Comparison of ENCODE assay signal across 1 cellular context in the genomic region with DNA sequence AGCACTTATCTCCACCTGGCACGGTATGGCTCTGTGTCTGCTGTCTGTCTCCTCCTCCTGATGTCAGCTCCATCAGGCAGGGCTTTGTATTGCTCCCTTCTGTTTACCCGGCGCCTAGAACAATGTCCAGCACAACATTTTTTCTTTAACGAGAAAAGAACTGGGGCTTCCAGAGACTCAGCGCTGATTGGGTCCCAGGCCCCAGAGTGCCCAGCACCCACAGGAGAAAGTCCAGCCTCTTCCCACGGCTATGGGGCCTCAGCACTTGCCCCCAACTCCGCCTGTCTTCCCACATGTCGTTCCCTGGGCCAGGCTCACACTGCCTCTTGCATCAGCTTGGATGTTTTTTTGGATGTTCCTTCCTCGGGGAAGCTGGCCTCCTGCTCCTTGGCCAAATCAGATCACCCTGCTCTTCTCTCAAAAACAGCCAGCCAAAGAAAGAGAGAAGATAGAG.
A peak's percentile ranks its signal among the peaks of the same experiment; 100 is the strongest.
TF ChIP-seq lines count a peak whose summit lies in the region.

No MANE protein-coding gene starts in this region.

TF ChIP-seq in HepG2, 621 proteins besides CTCF, POLR2A, EP300 and RAD21 (continued from another document and continues in another):
- no peak for TF ChIP-seq ZNF589 (CRISPR knock-in tag; conservative IDR thresholded peaks at IDR 0.05)
- no peak for TF ChIP-seq THYN1 (CRISPR knock-in tag; IDR thresholded peaks at IDR 0.05; ENCODE audit: borderline replicate concordance, low read depth)
- no peak for TF ChIP-seq ZNF776 (CRISPR knock-in tag; IDR thresholded peaks at IDR 0.05)
- peak; percentile 54; the same call in 1 of the 2 replicates for TF ChIP-seq GATAD2A (CRISPR knock-in tag; IDR thresholded peaks at IDR 0.05)
- TF ChIP-seq, protein P1, sequence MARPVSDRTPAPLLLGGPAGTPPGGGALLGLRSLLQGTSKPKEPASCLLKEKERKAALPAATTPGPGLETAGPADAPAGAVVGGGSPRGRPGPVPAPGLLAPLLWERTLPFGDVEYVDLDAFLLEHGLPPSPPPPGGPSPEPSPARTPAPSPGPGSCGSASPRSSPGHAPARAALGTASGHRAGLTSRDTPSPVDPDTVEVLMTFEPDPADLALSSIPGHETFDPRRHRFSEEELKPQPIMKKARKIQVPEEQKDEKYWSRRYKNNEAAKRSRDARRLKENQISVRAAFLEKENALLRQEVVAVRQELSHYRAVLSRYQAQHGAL (CRISPR knock-in tag; IDR thresholded peaks at IDR 0.05; ENCODE audit: not compliant biosample characterization), result no peak
- TF ChIP-seq ZNF326 (CRISPR knock-in tag; IDR thresholded peaks at IDR 0.05; ENCODE audit: borderline replicate concordance), result no peak
- TF ChIP-seq SOX6 (IDR thresholded peaks at IDR 0.05), result no peak
- peak; percentile 95 for TF ChIP-seq SOX6 (CRISPR knock-in tag; IDR thresholded peaks at IDR 0.05)
- TF ChIP-seq, protein P2, sequence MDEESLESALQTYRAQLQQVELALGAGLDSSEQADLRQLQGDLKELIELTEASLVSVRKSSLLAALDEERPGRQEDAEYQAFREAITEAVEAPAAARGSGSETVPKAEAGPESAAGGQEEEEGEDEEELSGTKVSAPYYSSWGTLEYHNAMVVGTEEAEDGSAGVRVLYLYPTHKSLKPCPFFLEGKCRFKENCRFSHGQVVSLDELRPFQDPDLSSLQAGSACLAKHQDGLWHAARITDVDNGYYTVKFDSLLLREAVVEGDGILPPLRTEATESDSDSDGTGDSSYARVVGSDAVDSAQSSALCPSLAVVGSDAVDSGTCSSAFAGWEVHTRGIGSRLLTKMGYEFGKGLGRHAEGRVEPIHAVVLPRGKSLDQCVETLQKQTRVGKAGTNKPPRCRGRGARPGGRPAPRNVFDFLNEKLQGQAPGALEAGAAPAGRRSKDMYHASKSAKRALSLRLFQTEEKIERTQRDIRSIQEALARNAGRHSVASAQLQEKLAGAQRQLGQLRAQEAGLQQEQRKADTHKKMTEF (CRISPR knock-in tag; IDR thresholded peaks at IDR 0.05), result 0 out of 2 replicates have a peak, but pooled peaks have one; percentile 27
- TF ChIP-seq, protein P3, sequence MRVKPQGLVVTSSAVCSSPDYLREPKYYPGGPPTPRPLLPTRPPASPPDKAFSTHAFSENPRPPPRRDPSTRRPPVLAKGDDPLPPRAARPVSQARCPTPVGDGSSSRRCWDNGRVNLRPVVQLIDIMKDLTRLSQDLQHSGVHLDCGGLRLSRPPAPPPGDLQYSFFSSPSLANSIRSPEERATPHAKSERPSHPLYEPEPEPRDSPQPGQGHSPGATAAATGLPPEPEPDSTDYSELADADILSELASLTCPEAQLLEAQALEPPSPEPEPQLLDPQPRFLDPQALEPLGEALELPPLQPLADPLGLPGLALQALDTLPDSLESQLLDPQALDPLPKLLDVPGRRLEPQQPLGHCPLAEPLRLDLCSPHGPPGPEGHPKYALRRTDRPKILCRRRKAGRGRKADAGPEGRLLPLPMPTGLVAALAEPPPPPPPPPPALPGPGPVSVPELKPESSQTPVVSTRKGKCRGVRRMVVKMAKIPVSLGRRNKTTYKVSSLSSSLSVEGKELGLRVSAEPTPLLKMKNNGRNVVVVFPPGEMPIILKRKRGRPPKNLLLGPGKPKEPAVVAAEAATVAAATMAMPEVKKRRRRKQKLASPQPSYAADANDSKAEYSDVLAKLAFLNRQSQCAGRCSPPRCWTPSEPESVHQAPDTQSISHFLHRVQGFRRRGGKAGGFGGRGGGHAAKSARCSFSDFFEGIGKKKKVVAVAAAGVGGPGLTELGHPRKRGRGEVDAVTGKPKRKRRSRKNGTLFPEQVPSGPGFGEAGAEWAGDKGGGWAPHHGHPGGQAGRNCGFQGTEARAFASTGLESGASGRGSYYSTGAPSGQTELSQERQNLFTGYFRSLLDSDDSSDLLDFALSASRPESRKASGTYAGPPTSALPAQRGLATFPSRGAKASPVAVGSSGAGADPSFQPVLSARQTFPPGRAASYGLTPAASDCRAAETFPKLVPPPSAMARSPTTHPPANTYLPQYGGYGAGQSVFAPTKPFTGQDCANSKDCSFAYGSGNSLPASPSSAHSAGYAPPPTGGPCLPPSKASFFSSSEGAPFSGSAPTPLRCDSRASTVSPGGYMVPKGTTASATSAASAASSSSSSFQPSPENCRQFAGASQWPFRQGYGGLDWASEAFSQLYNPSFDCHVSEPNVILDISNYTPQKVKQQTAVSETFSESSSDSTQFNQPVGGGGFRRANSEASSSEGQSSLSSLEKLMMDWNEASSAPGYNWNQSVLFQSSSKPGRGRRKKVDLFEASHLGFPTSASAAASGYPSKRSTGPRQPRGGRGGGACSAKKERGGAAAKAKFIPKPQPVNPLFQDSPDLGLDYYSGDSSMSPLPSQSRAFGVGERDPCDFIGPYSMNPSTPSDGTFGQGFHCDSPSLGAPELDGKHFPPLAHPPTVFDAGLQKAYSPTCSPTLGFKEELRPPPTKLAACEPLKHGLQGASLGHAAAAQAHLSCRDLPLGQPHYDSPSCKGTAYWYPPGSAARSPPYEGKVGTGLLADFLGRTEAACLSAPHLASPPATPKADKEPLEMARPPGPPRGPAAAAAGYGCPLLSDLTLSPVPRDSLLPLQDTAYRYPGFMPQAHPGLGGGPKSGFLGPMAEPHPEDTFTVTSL (CRISPR knock-in tag; IDR thresholded peaks at IDR 0.05; ENCODE audit: borderline replicate concordance), result no peak
- TF ChIP-seq, protein P4, sequence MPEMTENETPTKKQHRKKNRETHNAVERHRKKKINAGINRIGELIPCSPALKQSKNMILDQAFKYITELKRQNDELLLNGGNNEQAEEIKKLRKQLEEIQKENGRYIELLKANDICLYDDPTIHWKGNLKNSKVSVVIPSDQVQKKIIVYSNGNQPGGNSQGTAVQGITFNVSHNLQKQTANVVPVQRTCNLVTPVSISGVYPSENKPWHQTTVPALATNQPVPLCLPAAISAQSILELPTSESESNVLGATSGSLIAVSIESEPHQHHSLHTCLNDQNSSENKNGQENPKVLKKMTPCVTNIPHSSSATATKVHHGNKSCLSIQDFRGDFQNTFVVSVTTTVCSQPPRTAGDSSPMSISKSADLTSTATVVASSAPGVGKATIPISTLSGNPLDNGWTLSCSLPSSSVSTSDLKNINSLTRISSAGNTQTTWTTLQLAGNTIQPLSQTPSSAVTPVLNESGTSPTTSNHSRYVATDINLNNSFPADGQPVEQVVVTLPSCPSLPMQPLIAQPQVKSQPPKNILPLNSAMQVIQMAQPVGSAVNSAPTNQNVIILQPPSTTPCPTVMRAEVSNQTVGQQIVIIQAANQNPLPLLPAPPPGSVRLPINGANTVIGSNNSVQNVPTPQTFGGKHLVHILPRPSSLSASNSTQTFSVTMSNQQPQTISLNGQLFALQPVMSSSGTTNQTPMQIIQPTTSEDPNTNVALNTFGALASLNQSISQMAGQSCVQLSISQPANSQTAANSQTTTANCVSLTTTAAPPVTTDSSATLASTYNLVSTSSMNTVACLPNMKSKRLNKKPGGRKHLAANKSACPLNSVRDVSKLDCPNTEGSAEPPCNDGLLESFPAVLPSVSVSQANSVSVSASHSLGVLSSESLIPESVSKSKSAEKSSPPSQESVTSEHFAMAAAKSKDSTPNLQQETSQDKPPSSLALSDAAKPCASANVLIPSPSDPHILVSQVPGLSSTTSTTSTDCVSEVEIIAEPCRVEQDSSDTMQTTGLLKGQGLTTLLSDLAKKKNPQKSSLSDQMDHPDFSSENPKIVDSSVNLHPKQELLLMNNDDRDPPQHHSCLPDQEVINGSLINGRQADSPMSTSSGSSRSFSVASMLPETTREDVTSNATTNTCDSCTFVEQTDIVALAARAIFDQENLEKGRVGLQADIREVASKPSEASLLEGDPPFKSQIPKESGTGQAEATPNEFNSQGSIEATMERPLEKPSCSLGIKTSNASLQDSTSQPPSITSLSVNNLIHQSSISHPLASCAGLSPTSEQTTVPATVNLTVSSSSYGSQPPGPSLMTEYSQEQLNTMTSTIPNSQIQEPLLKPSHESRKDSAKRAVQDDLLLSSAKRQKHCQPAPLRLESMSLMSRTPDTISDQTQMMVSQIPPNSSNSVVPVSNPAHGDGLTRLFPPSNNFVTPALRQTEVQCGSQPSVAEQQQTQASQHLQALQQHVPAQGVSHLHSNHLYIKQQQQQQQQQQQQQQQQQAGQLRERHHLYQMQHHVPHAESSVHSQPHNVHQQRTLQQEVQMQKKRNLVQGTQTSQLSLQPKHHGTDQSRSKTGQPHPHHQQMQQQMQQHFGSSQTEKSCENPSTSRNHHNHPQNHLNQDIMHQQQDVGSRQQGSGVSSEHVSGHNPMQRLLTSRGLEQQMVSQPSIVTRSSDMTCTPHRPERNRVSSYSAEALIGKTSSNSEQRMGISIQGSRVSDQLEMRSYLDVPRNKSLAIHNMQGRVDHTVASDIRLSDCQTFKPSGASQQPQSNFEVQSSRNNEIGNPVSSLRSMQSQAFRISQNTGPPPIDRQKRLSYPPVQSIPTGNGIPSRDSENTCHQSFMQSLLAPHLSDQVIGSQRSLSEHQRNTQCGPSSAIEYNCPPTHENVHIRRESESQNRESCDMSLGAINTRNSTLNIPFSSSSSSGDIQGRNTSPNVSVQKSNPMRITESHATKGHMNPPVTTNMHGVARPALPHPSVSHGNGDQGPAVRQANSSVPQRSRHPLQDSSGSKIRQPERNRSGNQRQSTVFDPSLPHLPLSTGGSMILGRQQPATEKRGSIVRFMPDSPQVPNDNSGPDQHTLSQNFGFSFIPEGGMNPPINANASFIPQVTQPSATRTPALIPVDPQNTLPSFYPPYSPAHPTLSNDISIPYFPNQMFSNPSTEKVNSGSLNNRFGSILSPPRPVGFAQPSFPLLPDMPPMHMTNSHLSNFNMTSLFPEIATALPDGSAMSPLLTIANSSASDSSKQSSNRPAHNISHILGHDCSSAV (CRISPR knock-in tag; IDR thresholded peaks at IDR 0.05; ENCODE audit: borderline replicate concordance), result no peak
- no peak for TF ChIP-seq ZNF549 (CRISPR knock-in tag; IDR thresholded peaks at IDR 0.05)
- TF ChIP-seq BRD4 (CRISPR knock-in tag; IDR thresholded peaks at IDR 0.05), result no peak
- TF ChIP-seq, protein P5, sequence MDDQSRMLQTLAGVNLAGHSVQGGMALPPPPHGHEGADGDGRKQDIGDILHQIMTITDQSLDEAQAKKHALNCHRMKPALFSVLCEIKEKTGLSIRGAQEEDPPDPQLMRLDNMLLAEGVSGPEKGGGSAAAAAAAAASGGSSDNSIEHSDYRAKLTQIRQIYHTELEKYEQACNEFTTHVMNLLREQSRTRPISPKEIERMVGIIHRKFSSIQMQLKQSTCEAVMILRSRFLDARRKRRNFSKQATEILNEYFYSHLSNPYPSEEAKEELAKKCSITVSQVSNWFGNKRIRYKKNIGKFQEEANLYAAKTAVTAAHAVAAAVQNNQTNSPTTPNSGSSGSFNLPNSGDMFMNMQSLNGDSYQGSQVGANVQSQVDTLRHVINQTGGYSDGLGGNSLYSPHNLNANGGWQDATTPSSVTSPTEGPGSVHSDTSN (CRISPR knock-in tag; IDR thresholded peaks at IDR 0.05; ENCODE audit: borderline replicate concordance), result no peak
- peak; percentile 26; the same call in 1 of the 3 replicates for TF ChIP-seq MXI1 (IDR thresholded peaks at IDR 0.05; ENCODE audit: borderline replicate concordance, low read depth, low read length)
- no peak for TF ChIP-seq ZNF230 (CRISPR knock-in tag; IDR thresholded peaks at IDR 0.05)
- TF ChIP-seq, protein P6, sequence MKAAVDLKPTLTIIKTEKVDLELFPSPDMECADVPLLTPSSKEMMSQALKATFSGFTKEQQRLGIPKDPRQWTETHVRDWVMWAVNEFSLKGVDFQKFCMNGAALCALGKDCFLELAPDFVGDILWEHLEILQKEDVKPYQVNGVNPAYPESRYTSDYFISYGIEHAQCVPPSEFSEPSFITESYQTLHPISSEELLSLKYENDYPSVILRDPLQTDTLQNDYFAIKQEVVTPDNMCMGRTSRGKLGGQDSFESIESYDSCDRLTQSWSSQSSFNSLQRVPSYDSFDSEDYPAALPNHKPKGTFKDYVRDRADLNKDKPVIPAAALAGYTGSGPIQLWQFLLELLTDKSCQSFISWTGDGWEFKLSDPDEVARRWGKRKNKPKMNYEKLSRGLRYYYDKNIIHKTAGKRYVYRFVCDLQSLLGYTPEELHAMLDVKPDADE (CRISPR knock-in tag; IDR thresholded peaks at IDR 0.05), result no peak
- no peak for TF ChIP-seq ATM (IDR thresholded peaks at IDR 0.05; ENCODE audit: borderline replicate concordance)
- no peak; the same call in 1 of the 2 replicates for TF ChIP-seq TARDBP (CRISPR knock-in tag; IDR thresholded peaks at IDR 0.05)
- no peak for TF ChIP-seq ZNF879 (CRISPR knock-in tag; IDR thresholded peaks at IDR 0.05)
- TF ChIP-seq RCOR2 (CRISPR knock-in tag; IDR thresholded peaks at IDR 0.05), result peak; percentile 49
- TF ChIP-seq ZFP36 (IDR thresholded peaks at IDR 0.05; ENCODE audit: borderline replicate concordance, low read depth, low read length, partially characterized antibody), result no peak
- TF ChIP-seq, protein P7, sequence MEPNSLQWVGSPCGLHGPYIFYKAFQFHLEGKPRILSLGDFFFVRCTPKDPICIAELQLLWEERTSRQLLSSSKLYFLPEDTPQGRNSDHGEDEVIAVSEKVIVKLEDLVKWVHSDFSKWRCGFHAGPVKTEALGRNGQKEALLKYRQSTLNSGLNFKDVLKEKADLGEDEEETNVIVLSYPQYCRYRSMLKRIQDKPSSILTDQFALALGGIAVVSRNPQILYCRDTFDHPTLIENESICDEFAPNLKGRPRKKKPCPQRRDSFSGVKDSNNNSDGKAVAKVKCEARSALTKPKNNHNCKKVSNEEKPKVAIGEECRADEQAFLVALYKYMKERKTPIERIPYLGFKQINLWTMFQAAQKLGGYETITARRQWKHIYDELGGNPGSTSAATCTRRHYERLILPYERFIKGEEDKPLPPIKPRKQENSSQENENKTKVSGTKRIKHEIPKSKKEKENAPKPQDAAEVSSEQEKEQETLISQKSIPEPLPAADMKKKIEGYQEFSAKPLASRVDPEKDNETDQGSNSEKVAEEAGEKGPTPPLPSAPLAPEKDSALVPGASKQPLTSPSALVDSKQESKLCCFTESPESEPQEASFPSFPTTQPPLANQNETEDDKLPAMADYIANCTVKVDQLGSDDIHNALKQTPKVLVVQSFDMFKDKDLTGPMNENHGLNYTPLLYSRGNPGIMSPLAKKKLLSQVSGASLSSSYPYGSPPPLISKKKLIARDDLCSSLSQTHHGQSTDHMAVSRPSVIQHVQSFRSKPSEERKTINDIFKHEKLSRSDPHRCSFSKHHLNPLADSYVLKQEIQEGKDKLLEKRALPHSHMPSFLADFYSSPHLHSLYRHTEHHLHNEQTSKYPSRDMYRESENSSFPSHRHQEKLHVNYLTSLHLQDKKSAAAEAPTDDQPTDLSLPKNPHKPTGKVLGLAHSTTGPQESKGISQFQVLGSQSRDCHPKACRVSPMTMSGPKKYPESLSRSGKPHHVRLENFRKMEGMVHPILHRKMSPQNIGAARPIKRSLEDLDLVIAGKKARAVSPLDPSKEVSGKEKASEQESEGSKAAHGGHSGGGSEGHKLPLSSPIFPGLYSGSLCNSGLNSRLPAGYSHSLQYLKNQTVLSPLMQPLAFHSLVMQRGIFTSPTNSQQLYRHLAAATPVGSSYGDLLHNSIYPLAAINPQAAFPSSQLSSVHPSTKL (CRISPR knock-in tag; IDR thresholded peaks at IDR 0.05), result no peak; the same call in 1 of the 2 replicates
- TF ChIP-seq IRF2 (CRISPR knock-in tag; IDR thresholded peaks at IDR 0.05), result peak; percentile 34; the same call in 1 of the 2 replicates
- TF ChIP-seq ZBTB8A (CRISPR knock-in tag; IDR thresholded peaks at IDR 0.05; ENCODE audit: borderline replicate concordance, low read depth), result no peak
- TF ChIP-seq GPN1 (CRISPR knock-in tag; IDR thresholded peaks at IDR 0.05; ENCODE audit: borderline replicate concordance), result no peak
- TF ChIP-seq, protein P8, sequence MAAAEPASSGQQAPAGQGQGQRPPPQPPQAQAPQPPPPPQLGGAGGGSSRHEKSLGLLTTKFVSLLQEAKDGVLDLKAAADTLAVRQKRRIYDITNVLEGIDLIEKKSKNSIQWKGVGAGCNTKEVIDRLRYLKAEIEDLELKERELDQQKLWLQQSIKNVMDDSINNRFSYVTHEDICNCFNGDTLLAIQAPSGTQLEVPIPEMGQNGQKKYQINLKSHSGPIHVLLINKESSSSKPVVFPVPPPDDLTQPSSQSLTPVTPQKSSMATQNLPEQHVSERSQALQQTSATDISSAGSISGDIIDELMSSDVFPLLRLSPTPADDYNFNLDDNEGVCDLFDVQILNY (CRISPR knock-in tag; conservative IDR thresholded peaks at IDR 0.05), result no peak
